ENCODE assay signal across 28 cellular contexts in the genomic region with DNA sequence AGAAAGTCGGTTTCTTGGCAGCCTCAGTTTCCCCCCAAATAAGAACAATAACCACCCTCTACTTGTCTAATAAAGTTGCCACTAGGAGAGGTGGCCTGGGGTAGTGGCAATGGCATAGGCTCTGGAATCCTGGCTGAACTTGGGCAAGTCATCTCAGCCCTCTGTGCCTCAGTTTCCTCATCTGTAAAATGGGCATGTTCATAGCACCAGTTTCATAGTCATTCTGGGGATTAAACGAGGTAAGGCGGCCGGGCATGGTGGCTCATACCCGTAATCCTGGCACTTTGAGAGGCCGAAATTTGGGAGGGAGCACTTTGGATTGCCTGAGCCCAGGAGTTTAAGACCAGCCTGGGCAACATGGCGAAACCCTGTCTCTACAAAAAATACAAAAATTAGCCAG.
"Had no signal": no experiment of that assay in that cellular context is flagged by ENCODE, and none has a peak within 500 bp of the region (broad histone marks: within the 10 kb centered on the region; RNA-seq: fewer than 3 reads in every experiment).

No MANE protein-coding gene starts in this region.

- FAIRE-seq: colon, endometrium, endothelial cell of umbilical vein, frontal cortex had no signal

- H3K27me3 ChIP-seq: colonic mucosa, dorsolateral prefrontal cortex, esophagus muscularis mucosa, esophagus squamous epithelium, foreskin keratinocyte, gastrocnemius medialis, gastroesophageal sphincter, heart left ventricle, heart right ventricle had no signal

- H3K4me3 ChIP-seq: colonic mucosa, coronary artery, dorsolateral prefrontal cortex, esophagus muscularis mucosa, esophagus squamous epithelium, gastrocnemius medialis, gastroesophageal sphincter, heart left ventricle, heart right ventricle had no signal

- ATAC-seq: effector memory CD8-positive, alpha-beta T cell; esophagus mucosa; foreskin keratinocyte; gastrocnemius medialis; gastroesophageal sphincter; heart left ventricle; heart right ventricle had no signal

- H3K4me1 ChIP-seq: colonic mucosa, esophagus muscularis mucosa, esophagus squamous epithelium, foreskin keratinocyte, gastrocnemius medialis, gastroesophageal sphincter had no signal

- H3K36me3 ChIP-seq: colonic mucosa, esophagus muscularis mucosa, esophagus squamous epithelium, gastrocnemius medialis, heart left ventricle, heart right ventricle had no signal

- H3K9me3 ChIP-seq: colonic mucosa, esophagus muscularis mucosa, esophagus squamous epithelium, gastrocnemius medialis, gastroesophageal sphincter, heart left ventricle, heart right ventricle had no signal

- H3K27ac ChIP-seq: colonic mucosa, coronary artery, dorsolateral prefrontal cortex, epithelial cell of prostate, esophagus muscularis mucosa, esophagus squamous epithelium, foreskin keratinocyte, gastrocnemius medialis, gastroesophageal sphincter, heart left ventricle, heart right ventricle had no signal

- DNase-seq: colonic mucosa; cortex of kidney; dermis blood vessel endothelial cell; dorsolateral prefrontal cortex; effector CD4-positive, alpha-beta T cell; effector CD8-positive, alpha-beta T cell; effector memory CD4-positive, alpha-beta T cell; effector memory CD8-positive, alpha-beta T cell; endodermal cell; erythroblast; esophagus squamous epithelium; foreskin fibroblast; foreskin keratinocyte; foreskin melanocyte; gastrocnemius medialis; glutamatergic neuron; head of caudate nucleus; heart left ventricle; heart right ventricle had no signal
